In the genomic region with DNA sequence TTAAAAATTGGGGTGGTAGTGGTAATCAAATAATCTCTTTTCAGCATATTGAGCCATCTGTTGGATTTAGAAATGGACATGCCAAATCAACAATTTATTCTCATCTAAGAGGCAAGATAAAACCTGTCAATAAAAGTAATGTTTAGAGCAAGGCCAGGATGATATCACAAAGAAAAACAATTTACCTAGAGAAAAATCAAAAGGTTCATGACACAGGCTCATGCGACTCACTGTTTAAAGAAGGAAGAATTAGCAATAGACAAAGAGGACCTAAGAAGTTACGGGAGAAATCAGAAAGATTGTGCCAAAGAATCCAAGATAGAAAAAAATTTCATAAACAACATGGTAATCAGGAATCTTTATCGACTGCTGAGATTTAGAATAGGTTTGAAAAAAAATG, we compare ENCODE assay signal across 29 cellular contexts.
"Had no signal": no experiment of that assay in that cellular context is flagged by ENCODE, and none has a peak within 500 bp of the region (broad histone marks: within the 10 kb centered on the region; RNA-seq: fewer than 3 reads in every experiment).

No MANE protein-coding gene starts in this region.

- H3K27me3 Mint-ChIP-seq: dendritic cell treated with granulocyte-macrophage colony-stimulating factor and Interleukin-4, amounts not matched to agents 40 ng/mL and 50 ng/mL, for 4 days; effector memory CD8-positive, alpha-beta T cell had no signal

- H3K9me3 ChIP-seq: colonic mucosa, esophagus muscularis mucosa, esophagus squamous epithelium, gastrocnemius medialis, gastroesophageal sphincter had no signal

- H3K4me1 Mint-ChIP-seq: endodermal cell had no signal

- H3K4me3 Mint-ChIP-seq: dendritic cell treated with granulocyte-macrophage colony-stimulating factor and Interleukin-4, amounts not matched to agents 40 ng/mL and 50 ng/mL, for 4 days; effector memory CD8-positive, alpha-beta T cell; endodermal cell had no signal

- H3K79me2 ChIP-seq: hepatocyte had no signal

- DNase-seq: colonic mucosa; cortex of kidney; dermis blood vessel endothelial cell; dorsolateral prefrontal cortex; effector CD4-positive, alpha-beta T cell; effector CD8-positive, alpha-beta T cell; effector memory CD4-positive, alpha-beta T cell; effector memory CD8-positive, alpha-beta T cell; endodermal cell; erythroblast; esophagus squamous epithelium; foreskin fibroblast; foreskin keratinocyte; foreskin melanocyte; gastrocnemius medialis; head of caudate nucleus; heart left ventricle; heart right ventricle had no signal

- ATAC-seq: effector memory CD8-positive, alpha-beta T cell; esophagus mucosa; foreskin keratinocyte; gastrocnemius medialis; gastroesophageal sphincter; heart left ventricle; heart right ventricle had no signal

- H3K4me2 ChIP-seq: hepatocyte had no signal

- H3K27ac Mint-ChIP-seq: dendritic cell treated with granulocyte-macrophage colony-stimulating factor and Interleukin-4, amounts not matched to agents 40 ng/mL and 50 ng/mL, for 4 days; effector memory CD8-positive, alpha-beta T cell; endodermal cell had no signal

- H3K36me3 ChIP-seq: colonic mucosa, esophagus muscularis mucosa, esophagus squamous epithelium, gastrocnemius medialis, gastroesophageal sphincter, heart left ventricle, heart right ventricle had no signal

- H3K4me3 ChIP-seq: colonic mucosa, coronary artery, dorsolateral prefrontal cortex, esophagus muscularis mucosa, esophagus squamous epithelium, gastrocnemius medialis, gastroesophageal sphincter, heart left ventricle, heart right ventricle, hepatocyte had no signal

- FAIRE-seq: colon, endometrium, endothelial cell of umbilical vein, frontal cortex had no signal

- H3K9me3 Mint-ChIP-seq: endodermal cell had no signal

- H2AFZ ChIP-seq: hepatocyte had no signal

- H3K27me3 ChIP-seq: colonic mucosa, dorsolateral prefrontal cortex, esophagus muscularis mucosa, esophagus squamous epithelium, foreskin keratinocyte, gastrocnemius medialis, gastroesophageal sphincter, heart left ventricle, heart right ventricle, hepatocyte had no signal

- H3K27ac ChIP-seq: colonic mucosa, coronary artery, dorsolateral prefrontal cortex, epithelial cell of prostate, esophagus muscularis mucosa, esophagus squamous epithelium, foreskin keratinocyte, gastrocnemius medialis, gastroesophageal sphincter, heart left ventricle, heart right ventricle, hepatocyte had no signal

- H3K4me1 ChIP-seq: colonic mucosa, esophagus muscularis mucosa, esophagus squamous epithelium, foreskin keratinocyte, gastrocnemius medialis, gastroesophageal sphincter, heart left ventricle, heart right ventricle had no signal
